ENCODE assay signal across 1 cellular context in the genomic region with DNA sequence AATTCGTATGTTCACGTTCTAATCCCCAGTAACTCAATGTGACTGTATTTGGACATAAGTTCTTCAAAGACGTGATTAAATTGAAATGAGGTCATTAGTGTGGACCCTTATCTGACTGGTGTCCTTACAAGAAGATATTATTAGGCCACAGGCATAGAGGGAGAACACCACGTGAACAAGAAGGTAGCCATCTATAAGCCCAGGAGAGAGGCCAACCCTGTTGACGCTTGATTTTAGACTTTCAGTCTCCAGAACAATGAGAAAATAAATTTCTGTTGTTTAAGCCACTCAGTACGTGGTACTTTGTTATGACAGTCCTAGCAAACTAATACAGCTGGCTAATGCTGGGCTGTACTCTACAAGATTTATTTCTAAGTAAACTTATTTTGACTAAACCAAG.
TF ChIP-seq lines count a peak whose summit lies in the region.

No MANE protein-coding gene starts in this region.

TF ChIP-seq in HepG2, 621 proteins besides CTCF, POLR2A, EP300 and RAD21:
- no peak for TF ChIP-seq PRPF4 (IDR thresholded peaks at IDR 0.05; ENCODE audit: low read depth, low read length, poor library complexity, severe bottlenecking)
- TF ChIP-seq, protein P1, sequence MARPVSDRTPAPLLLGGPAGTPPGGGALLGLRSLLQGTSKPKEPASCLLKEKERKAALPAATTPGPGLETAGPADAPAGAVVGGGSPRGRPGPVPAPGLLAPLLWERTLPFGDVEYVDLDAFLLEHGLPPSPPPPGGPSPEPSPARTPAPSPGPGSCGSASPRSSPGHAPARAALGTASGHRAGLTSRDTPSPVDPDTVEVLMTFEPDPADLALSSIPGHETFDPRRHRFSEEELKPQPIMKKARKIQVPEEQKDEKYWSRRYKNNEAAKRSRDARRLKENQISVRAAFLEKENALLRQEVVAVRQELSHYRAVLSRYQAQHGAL (CRISPR knock-in tag; IDR thresholded peaks at IDR 0.05; ENCODE audit: not compliant biosample characterization): no peak
- TF ChIP-seq FOXK1 (CRISPR knock-in tag; IDR thresholded peaks at IDR 0.05; ENCODE audit: borderline replicate concordance, low read depth): no peak
- TF ChIP-seq, protein P2, sequence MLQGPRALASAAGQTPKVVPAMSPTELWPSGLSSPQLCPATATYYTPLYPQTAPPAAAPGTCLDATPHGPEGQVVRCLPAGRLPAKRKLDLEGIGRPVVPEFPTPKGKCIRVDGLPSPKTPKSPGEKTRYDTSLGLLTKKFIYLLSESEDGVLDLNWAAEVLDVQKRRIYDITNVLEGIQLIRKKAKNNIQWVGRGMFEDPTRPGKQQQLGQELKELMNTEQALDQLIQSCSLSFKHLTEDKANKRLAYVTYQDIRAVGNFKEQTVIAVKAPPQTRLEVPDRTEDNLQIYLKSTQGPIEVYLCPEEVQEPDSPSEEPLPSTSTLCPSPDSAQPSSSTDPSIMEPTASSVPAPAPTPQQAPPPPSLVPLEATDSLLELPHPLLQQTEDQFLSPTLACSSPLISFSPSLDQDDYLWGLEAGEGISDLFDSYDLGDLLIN (CRISPR knock-in tag; IDR thresholded peaks at IDR 0.05; ENCODE audit: borderline replicate concordance): no peak
- TF ChIP-seq PAX8 (CRISPR knock-in tag; IDR thresholded peaks at IDR 0.05; ENCODE audit: borderline replicate concordance): no peak
- no peak for TF ChIP-seq JUND (CRISPR knock-in tag; IDR thresholded peaks at IDR 0.05)
- TF ChIP-seq JDP2 (CRISPR knock-in tag; IDR thresholded peaks at IDR 0.05; ENCODE audit: borderline replicate concordance): no peak
- TF ChIP-seq CBFB (CRISPR knock-in tag; IDR thresholded peaks at IDR 0.05): no peak
- no peak for TF ChIP-seq IKZF4 (CRISPR knock-in tag; IDR thresholded peaks at IDR 0.05; ENCODE audit: borderline replicate concordance, low read depth, not compliant biosample characterization)
- no peak for TF ChIP-seq ZSCAN20 (CRISPR knock-in tag; IDR thresholded peaks at IDR 0.05; ENCODE audit: borderline replicate concordance)
- no peak for TF ChIP-seq ZKSCAN1 (IDR thresholded peaks at IDR 0.05; ENCODE audit: low read length)
